15 cellular contexts compared by ENCODE assay signal in genomic region chr15:27744651-27745050, GRCh38.
DNase-seq lines count a peak whose midpoint lies in the region; ATAC-seq and TF ChIP-seq lines count a peak whose summit lies in the region.
"Had no signal": no experiment of that assay in that cellular context is flagged by ENCODE, and none has a peak within 500 bp of the region (broad histone marks: within the 10 kb centered on the region; RNA-seq: fewer than 3 reads in every experiment).

No MANE protein-coding gene starts in this region.

- H2AFZ ChIP-seq in SK-N-SH (ENCODE audit: low read depth) = no peak overlapping the region

- H3K9me3 ChIP-seq in mesodermal cell (ENCODE audit: control insufficient read depth, low read length) (no peaks in the 10 kb centered on the region), SK-N-SH (no peaks in the 10 kb centered on the region), gastrocnemius medialis (no peaks in the 10 kb centered on the region)
- H3K9me3 ChIP-seq: BLaER1 had no signal

- DNase-seq in HT1080 (ENCODE audit: low read depth) = peak; percentile 39
- DNase-seq in astrocyte of the spinal cord (ENCODE audit: low read depth, low spot score) = peak; percentile 73
- DNase-seq in SK-N-SH = no peak
- no peak for DNase-seq in NCI-H1436 (lab: John Stamatoyannopoulos, UW)
- no peak for DNase-seq in gastrocnemius medialis
- DNase-seq in foreskin fibroblast = no peak
- DNase-seq: 8988T; CD4-positive, alpha-beta memory T cell; DMS153; DMS79; GF-D8; GOT3; H9 had no signal

- H3K27ac ChIP-seq in mesodermal cell (ENCODE audit: low read depth, low read length, severe bottlenecking) = peak overlapping the region; percentile 53
- no peak overlapping the region for H3K27ac ChIP-seq in SK-N-SH (ENCODE audit: low read depth in 2 of 2, low read length in 1 of 2)
- no peak overlapping the region for H3K27ac ChIP-seq in gastrocnemius medialis
- H3K27ac ChIP-seq: BLaER1 had no signal

- TF ChIP-seq EP300 in SK-N-SH (IDR thresholded peaks at IDR 0.05; ENCODE audit: borderline replicate concordance in 1 of 2, low read depth in 1 of 2, low read length in 1 of 2) = no peak

- no peak overlapping the region for H3K9ac ChIP-seq in SK-N-SH
- H3K9ac ChIP-seq: BLaER1 had no signal

- no peaks in the 10 kb centered on the region for H4K20me1 ChIP-seq in SK-N-SH (ENCODE audit: insufficient read depth)
- H4K20me1 ChIP-seq: BLaER1 had no signal

- TF ChIP-seq RAD21 in SK-N-SH (IDR thresholded peaks at IDR 0.05; ENCODE audit: low read length) = no peak

- intact Hi-C loops in gastrocnemius medialis (cut with DNase I; ENCODE audit: low total_unique reads) = no loop called here

- POLR2A ChIA-PET in SK-N-SH (lab: Yijun Ruan, JAX) = no interaction called here

- no peak overlapping the region for H3K4me2 ChIP-seq in SK-N-SH
- H3K4me2 ChIP-seq: BLaER1 had no signal

- in situ Hi-C loops in astrocyte of the spinal cord (cut with HindIII; ENCODE audit: low sequenced_read_pairs) (no loop called here), gastrocnemius medialis (cut with MboI; ENCODE audit: low sequenced_read_pairs in 4 of 4) (no loop called here)

- H3K4me1 ChIP-seq in mesodermal cell (ENCODE audit: control insufficient read depth, insufficient read depth, low read length, poor library complexity, severe bottlenecking) (peaks cover 32% of the 10 kb centered on the region), SK-N-SH (ENCODE audit: control insufficient read depth in 1 of 2, insufficient read depth in 2 of 2, low read depth in 1 of 2, low read length in 1 of 2) (peaks cover 0 to 17% of the 10 kb centered on the region in 2 experiments; a peak in 1 of 4 replicates), gastrocnemius medialis (no peaks in the 10 kb centered on the region)
- H3K4me1 ChIP-seq: BLaER1 had no signal

- CTCF ChIA-PET in SK-N-SH (lab: Yijun Ruan, JAX) = no interaction called here

- H3K79me2 ChIP-seq in SK-N-SH (ENCODE audit: insufficient read depth) = no peaks in the 10 kb centered on the region

- 75 to 80% methylated on average over 2 of the region's 3 CpGs for WGBS in mesodermal cell (ENCODE audit: insufficient coverage in 2 of 2), 2 experiments
- 29% methylated on average over 3 of the region's 3 CpGs for WGBS in SK-N-SH (ENCODE audit: low lambda C conversion rate)

- H3K36me3 ChIP-seq in mesodermal cell (ENCODE audit: control insufficient read depth, insufficient read depth, low read length) (no peaks in the 10 kb centered on the region), SK-N-SH (replicated peaks in 1 of 2; ENCODE audit: control insufficient read depth in 1 of 2, insufficient read depth in 2 of 2, low read length in 1 of 2) (no peaks in the 10 kb centered on the region), gastrocnemius medialis (no peaks in the 10 kb centered on the region)
- H3K36me3 ChIP-seq: BLaER1 had no signal

- TF ChIP-seq POLR2A in gastrocnemius medialis (IDR thresholded peaks at IDR 0.05) = no peak

- H3K27me3 ChIP-seq in SK-N-SH (ENCODE audit: insufficient read depth) = no peaks in the 10 kb centered on the region
- no peaks in the 10 kb centered on the region for H3K27me3 ChIP-seq in gastrocnemius medialis
- H3K27me3 ChIP-seq: BLaER1 had no signal

- H3F3A ChIP-seq in SK-N-SH (replicated peaks; ENCODE audit: insufficient read depth) = no peaks in the 10 kb centered on the region

- TF ChIP-seq CTCF in astrocyte of the spinal cord (IDR thresholded peaks at IDR 0.05; ENCODE audit: low read depth, low read length) (no peak), SK-N-SH (IDR thresholded peaks at IDR 0.05) (no peak), gastrocnemius medialis (IDR thresholded peaks at IDR 0.05 in 4 of 5, conservative IDR thresholded peaks at IDR 0.05 in 1 of 5) (no peak), foreskin fibroblast (IDR thresholded peaks at IDR 0.05; ENCODE audit: low read depth, low read length) (no peak)

- H3K4me3 ChIP-seq in astrocyte of the spinal cord (ENCODE audit: low read depth, low read length) = no peak overlapping the region
- no peak overlapping the region for H3K4me3 ChIP-seq in mesodermal cell (ENCODE audit: extremely low read depth, insufficient read depth, low read length, poor library complexity, severe bottlenecking)
- H3K4me3 ChIP-seq in SK-N-SH (ENCODE audit: low read depth in 2 of 2, low read length in 1 of 2) = no peak overlapping the region
- H3K4me3 ChIP-seq in gastrocnemius medialis = no peak overlapping the region
- H3K4me3 ChIP-seq in foreskin fibroblast (ENCODE audit: low read depth in 1 of 2, low read length in 2 of 2) = no peak overlapping the region
- H3K4me3 ChIP-seq: BLaER1 had no signal

- H3K9me2 ChIP-seq in SK-N-SH = no peaks in the 10 kb centered on the region

- no peak for ATAC-seq in gastrocnemius medialis

TF ChIP-seq in SK-N-SH, 30 proteins besides CTCF, POLR2A, EP300 and RAD21:
- TF ChIP-seq JUND (IDR thresholded peaks at IDR 0.05) (no peak), SIN3A (IDR thresholded peaks at IDR 0.05; ENCODE audit: borderline replicate concordance, low read depth, low read length) (no peak), CHD2 (IDR thresholded peaks at IDR 0.05; ENCODE audit: low read length, partially characterized antibody) (no peak), ZBTB33 (IDR thresholded peaks at IDR 0.05; ENCODE audit: borderline replicate concordance, low read depth) (no peak), RFX5 (IDR thresholded peaks at IDR 0.05; ENCODE audit: low read length) (no peak), ELF1 (IDR thresholded peaks at IDR 0.05) (no peak), SMC3 (IDR thresholded peaks at IDR 0.05; ENCODE audit: low read depth, low read length) (no peak), NFIC (IDR thresholded peaks at IDR 0.05; ENCODE audit: borderline replicate concordance) (no peak), MAX (IDR thresholded peaks at IDR 0.05; ENCODE audit: low read depth) (no peak), RXRA (IDR thresholded peaks at IDR 0.05; ENCODE audit: borderline replicate concordance, low read depth) (no peak), RCOR1 (IDR thresholded peaks at IDR 0.05; ENCODE audit: low read length) (no peak)
- TF ChIP-seq, protein P1, sequence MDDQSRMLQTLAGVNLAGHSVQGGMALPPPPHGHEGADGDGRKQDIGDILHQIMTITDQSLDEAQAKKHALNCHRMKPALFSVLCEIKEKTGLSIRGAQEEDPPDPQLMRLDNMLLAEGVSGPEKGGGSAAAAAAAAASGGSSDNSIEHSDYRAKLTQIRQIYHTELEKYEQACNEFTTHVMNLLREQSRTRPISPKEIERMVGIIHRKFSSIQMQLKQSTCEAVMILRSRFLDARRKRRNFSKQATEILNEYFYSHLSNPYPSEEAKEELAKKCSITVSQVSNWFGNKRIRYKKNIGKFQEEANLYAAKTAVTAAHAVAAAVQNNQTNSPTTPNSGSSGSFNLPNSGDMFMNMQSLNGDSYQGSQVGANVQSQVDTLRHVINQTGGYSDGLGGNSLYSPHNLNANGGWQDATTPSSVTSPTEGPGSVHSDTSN (IDR thresholded peaks at IDR 0.05) = no peak
TF ChIP-seq in SK-N-SH: peak in this region for 0.

Comparison
In these comparisons a context has a peak if more than half of its experiments do, and no peak if none do; other contexts are left out.
1. DNase-seq: peak in HT1080 (single experiment) and astrocyte of the spinal cord (single experiment); none in SK-N-SH (single experiment), NCI-H1436 (single experiment), gastrocnemius medialis (0 of 2) and foreskin fibroblast (0 of 2).